Comparison of ENCODE assay signal across 1 cellular context in the genomic region with DNA sequence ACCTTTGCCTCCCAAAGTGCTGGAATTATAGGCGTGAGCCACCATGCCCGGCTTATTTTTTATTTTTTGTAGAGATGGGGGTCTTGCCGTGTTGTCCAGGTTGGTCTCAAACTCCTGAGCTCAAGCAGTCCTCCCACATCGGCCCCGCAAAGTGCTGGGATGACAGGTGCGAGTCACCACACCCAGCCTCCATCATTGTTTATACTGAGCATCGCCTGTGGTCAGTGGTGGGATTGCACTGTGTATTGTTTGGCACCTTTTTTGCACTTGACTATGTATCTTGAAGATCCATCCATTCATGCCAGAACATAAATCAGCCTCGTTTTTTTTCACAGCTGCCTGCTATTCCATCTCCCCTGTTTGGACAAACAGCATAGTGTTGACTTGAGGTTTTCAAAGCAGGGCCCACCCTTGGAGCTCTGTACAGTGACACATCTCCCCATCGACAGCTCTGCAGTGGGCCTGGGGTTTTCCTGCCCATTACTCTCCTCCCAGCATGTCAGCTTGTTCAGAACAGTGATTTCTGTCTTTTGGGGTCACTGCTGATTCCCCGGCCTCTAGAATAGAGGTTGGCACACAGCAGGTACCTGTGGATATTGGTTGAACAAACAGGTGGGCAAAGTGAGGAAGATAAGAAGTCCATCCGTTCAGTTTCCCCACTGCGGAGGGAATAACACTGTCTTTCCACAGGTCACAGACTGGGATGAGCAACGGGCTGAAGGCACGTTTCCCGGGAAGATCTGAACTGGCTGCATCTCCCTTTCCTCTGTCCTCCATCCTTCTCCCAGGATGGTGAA.
TF ChIP-seq lines count a peak whose summit lies in the region.

No MANE protein-coding gene starts in this region.

TF ChIP-seq in A549, 52 proteins besides CTCF, POLR2A, EP300 and RAD21 (continued from another document):
- TF ChIP-seq, protein P1, sequence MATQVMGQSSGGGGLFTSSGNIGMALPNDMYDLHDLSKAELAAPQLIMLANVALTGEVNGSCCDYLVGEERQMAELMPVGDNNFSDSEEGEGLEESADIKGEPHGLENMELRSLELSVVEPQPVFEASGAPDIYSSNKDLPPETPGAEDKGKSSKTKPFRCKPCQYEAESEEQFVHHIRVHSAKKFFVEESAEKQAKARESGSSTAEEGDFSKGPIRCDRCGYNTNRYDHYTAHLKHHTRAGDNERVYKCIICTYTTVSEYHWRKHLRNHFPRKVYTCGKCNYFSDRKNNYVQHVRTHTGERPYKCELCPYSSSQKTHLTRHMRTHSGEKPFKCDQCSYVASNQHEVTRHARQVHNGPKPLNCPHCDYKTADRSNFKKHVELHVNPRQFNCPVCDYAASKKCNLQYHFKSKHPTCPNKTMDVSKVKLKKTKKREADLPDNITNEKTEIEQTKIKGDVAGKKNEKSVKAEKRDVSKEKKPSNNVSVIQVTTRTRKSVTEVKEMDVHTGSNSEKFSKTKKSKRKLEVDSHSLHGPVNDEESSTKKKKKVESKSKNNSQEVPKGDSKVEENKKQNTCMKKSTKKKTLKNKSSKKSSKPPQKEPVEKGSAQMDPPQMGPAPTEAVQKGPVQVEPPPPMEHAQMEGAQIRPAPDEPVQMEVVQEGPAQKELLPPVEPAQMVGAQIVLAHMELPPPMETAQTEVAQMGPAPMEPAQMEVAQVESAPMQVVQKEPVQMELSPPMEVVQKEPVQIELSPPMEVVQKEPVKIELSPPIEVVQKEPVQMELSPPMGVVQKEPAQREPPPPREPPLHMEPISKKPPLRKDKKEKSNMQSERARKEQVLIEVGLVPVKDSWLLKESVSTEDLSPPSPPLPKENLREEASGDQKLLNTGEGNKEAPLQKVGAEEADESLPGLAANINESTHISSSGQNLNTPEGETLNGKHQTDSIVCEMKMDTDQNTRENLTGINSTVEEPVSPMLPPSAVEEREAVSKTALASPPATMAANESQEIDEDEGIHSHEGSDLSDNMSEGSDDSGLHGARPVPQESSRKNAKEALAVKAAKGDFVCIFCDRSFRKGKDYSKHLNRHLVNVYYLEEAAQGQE (IDR thresholded peaks at IDR 0.05): no peak
TF ChIP-seq in A549: peak in this region for 2.
